In the genomic region with DNA sequence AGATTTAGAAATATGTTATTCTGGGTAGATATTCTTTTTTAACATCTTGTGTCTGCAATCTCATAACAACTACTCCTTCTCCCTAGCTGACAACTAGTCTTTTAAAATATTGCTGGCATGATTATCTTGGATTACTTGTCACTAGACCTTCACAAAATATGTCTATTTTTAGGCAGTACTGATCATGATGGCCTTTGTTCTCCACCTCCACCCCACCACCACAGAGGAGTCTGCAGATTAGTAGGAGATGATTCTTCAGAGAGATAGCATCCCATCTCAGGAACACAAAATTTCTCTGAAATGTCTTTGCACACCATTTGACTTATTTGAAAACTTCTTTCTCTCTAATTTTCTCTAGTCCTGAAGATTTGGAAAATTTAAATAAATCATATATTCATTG, we compare ENCODE assay signal across 28 cellular contexts.
"Had no signal": no experiment of that assay in that cellular context is flagged by ENCODE, and none has a peak within 500 bp of the region (broad histone marks: within the 10 kb centered on the region; RNA-seq: fewer than 3 reads in every experiment).

No MANE protein-coding gene starts in this region.

- H3K27ac ChIP-seq: neutrophil, pancreas, prostate gland, skin epidermis, spleen, suprapubic skin, testis, tibial artery, transverse colon, vagina had no signal

- H3K4me1 ChIP-seq: pancreas, prostate gland, spleen, suprapubic skin, testis, tibial artery, transverse colon, vagina had no signal

- H3K9me3 ChIP-seq: neutrophil, pancreas, prostate gland, testis, transverse colon, vagina had no signal

- H3K27me3 ChIP-seq: neutrophil, pancreas, spleen, suprapubic skin, testis, tibial artery, transverse colon, vagina had no signal

- H3K4me3 ChIP-seq: pancreas, prostate gland, skin epidermis, smooth muscle cell, spleen, suprapubic skin, testis, tibial artery, transverse colon, vagina had no signal

- H3K27me3 Mint-ChIP-seq: naive thymus-derived CD4-positive, alpha-beta T cell; stimulated activated memory B cell treated with anti-CD40 and anti-IgM and Interleukin-4, amounts not matched to agents 10 μg/mL and 1 μg/mL and 100 μg/mL, for 72 hours; stimulated activated naive CD8-positive, alpha-beta T cell treated with anti-CD3 and anti-CD28 coated beads, Interleukin-15, amount 100 ng/mL, for 72 hours; type B pancreatic cell had no signal

- H3K27ac Mint-ChIP-seq: naive thymus-derived CD4-positive, alpha-beta T cell; natural killer cell; nephron; stimulated activated memory B cell treated with anti-CD40 and anti-IgM and Interleukin-4, amounts not matched to agents 10 μg/mL and 1 μg/mL and 100 μg/mL, for 72 hours; stimulated activated naive CD8-positive, alpha-beta T cell treated with anti-CD3 and anti-CD28 coated beads, Interleukin-15, amount 100 ng/mL, for 72 hours; type B pancreatic cell had no signal

- H3K4me3 Mint-ChIP-seq: naive thymus-derived CD4-positive, alpha-beta T cell; natural killer cell; nephron; neural crest cell; stimulated activated memory B cell treated with anti-CD40 and anti-IgM and Interleukin-4, amounts not matched to agents 10 μg/mL and 1 μg/mL and 100 μg/mL, for 72 hours; stimulated activated naive CD8-positive, alpha-beta T cell treated with anti-CD3 and anti-CD28 coated beads, Interleukin-15, amount 100 ng/mL, for 72 hours; type B pancreatic cell had no signal

- H3K36me3 Mint-ChIP-seq: naive thymus-derived CD4-positive, alpha-beta T cell; natural killer cell; stimulated activated memory B cell treated with anti-CD40 and anti-IgM and Interleukin-4, amounts not matched to agents 10 μg/mL and 1 μg/mL and 100 μg/mL, for 72 hours; type B pancreatic cell had no signal

- ATAC-seq: naive thymus-derived CD4-positive, alpha-beta T cell; natural killer cell; pancreas; right cardiac atrium; sciatic nerve; stimulated activated memory B cell treated with anti-CD40 and anti-IgM and Interleukin-4, amounts not matched to agents 10 μg/mL and 1 μg/mL and 100 μg/mL, for 72 hours; stimulated activated naive CD8-positive, alpha-beta T cell treated with anti-CD3 and anti-CD28 coated beads, Interleukin-15, amount 100 ng/mL, for 72 hours; stimulated activated naive CD8-positive, alpha-beta T cell treated with anti-CD3 and anti-CD28 coated beads, Interleukin-15, Interleukin-2, amounts not matched to agents 100 U/mL and 50 U/mL, for 24 hours had no signal

- H3K4me1 Mint-ChIP-seq: naive thymus-derived CD4-positive, alpha-beta T cell; natural killer cell; neural crest cell; stimulated activated memory B cell treated with anti-CD40 and anti-IgM and Interleukin-4, amounts not matched to agents 10 μg/mL and 1 μg/mL and 100 μg/mL, for 72 hours; stimulated activated naive CD8-positive, alpha-beta T cell treated with anti-CD3 and anti-CD28 coated beads, Interleukin-15, amount 100 ng/mL, for 72 hours had no signal

- H3K9me3 Mint-ChIP-seq: type B pancreatic cell had no signal

- H3K4me2 ChIP-seq: smooth muscle cell had no signal

- H3K36me3 ChIP-seq: neutrophil, pancreas, prostate gland, spleen, suprapubic skin, tibial artery, transverse colon, vagina had no signal

- DNase-seq: naive thymus-derived CD4-positive, alpha-beta T cell; natural killer cell; pancreas; right cardiac atrium; spleen; stimulated activated CD4-positive, alpha-beta T cell treated with anti-CD3 and anti-CD28 coated beads, Interleukin-12 subunit alpha, Interleukin-12 subunit beta, amount 100 ng/mL, for 4 hours; stimulated activated CD4-positive, alpha-beta T cell treated with anti-CD3 and anti-CD28 coated beads, Interleukin-1b, Interleukin-23, amount 100 ng/mL, for 48 hours; stimulated activated CD4-positive, alpha-beta T cell treated with anti-CD3 and anti-CD28 coated beads, Interleukin-4, amount 100 ng/mL, for 1 hour; stimulated activated CD4-positive, alpha-beta T cell treated with anti-CD3 and anti-CD28 coated beads, Interleukin-4, amount 100 ng/mL, for 4 hours; stimulated activated CD8-positive, alpha-beta memory T cell treated with anti-CD3 and anti-CD28 coated beads, Interleukin-4, amount 100 ng/mL, for 48 hours; stimulated activated naive CD4-positive, alpha-beta T cell; stimulated activated naive CD8-positive, alpha-beta T cell treated with anti-CD3 and anti-CD28 coated beads, Interleukin-15, amount 100 ng/mL, for 72 hours; stimulated activated naive CD8-positive, alpha-beta T cell treated with anti-CD3 and anti-CD28 coated beads, Interleukin-15, Interleukin-2, amounts not matched to agents 100 U/mL and 50 U/mL, for 24 hours; substantia nigra; testis; tibial artery; transverse colon had no signal
